14 cellular contexts compared by ENCODE assay signal in the genomic region with DNA sequence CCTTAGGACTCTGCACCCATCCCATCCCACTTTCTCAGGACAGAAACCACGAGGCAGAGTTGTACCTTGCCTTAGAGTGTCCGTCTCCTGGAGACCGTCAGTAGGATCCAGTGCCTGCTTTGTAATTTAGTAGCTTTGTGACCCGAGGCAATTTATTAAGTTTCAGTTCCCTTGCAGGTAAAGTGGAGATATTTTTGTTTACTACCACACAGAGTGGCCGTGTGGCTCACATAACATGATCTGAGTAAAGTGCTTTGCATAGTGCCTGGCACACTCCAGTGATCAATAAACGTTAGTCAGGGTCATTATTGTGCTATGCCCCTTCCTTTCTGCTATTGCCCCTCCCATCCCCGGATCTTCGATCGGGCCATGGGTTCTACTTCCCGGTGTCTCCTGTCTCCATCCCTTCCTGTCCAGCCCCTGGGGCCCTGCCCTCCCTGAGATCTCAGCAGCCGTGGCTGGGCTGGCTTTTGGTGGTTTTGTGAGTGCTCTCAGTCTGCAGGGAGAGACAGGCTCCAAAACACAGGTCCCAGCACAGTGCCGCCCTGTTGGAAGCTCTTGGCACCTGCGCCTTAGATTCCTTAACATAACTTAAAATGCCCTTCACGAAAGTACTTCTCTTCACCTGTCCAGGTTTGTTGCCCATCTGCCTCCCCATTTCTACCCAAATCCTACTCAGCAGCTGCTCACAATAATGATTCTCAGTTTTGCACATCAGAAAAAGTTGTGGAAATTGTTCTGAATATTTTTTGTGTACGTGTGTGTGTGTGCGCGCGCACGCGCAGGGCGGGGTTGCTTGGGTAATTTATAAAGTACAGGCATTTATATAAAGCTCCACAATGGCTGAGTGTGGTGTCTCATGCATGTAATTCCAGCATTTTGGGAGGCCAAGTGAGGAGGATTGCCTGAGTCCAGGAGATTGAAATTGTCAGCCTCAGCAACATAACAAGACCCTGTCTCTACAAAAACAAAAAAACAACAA.
DNase-seq lines count a peak whose midpoint lies in the region; FAIRE-seq and TF ChIP-seq lines count a peak whose summit lies in the region.
"Had no signal": no experiment of that assay in that cellular context is flagged by ENCODE, and none has a peak within 500 bp of the region (broad histone marks: within the 10 kb centered on the region; RNA-seq: fewer than 3 reads in every experiment).

No MANE protein-coding gene starts in this region.

- H3K9me3 ChIP-seq in H9 (ENCODE audit: control insufficient read depth, low read depth, low read length) = no peaks in the 10 kb centered on the region
- H3K9me3 ChIP-seq in keratinocyte (ENCODE audit: control insufficient read depth, low read depth, low read length) = no peaks in the 10 kb centered on the region
- H3K9me3 ChIP-seq: esophagus muscularis mucosa, MG63, right atrium auricular region had no signal

- no peak overlapping the region for H3K4me3 ChIP-seq in keratinocyte (ENCODE audit: control insufficient read depth in 2 of 3, extremely low read depth in 1 of 3, insufficient read depth in 2 of 3, low read depth in 1 of 3, low read length in 3 of 3)
- H3K4me3 ChIP-seq: esophagus muscularis mucosa, MG63, right atrium auricular region had no signal

- no peak overlapping the region for H4K5ac ChIP-seq in H9 (ENCODE audit: insufficient read length, low read depth, low read length)

- H2AFZ ChIP-seq in H9 (ENCODE audit: low read length) (no peak overlapping the region), keratinocyte (ENCODE audit: control insufficient read depth, low read length) (no peak overlapping the region)

- H3K9me3 Mint-ChIP-seq in H9 = no peaks in the 10 kb centered on the region
- no peaks in the 10 kb centered on the region for H3K9me3 Mint-ChIP-seq in nephron progenitor cell

- no peaks in the 10 kb centered on the region for H3K79me1 ChIP-seq in H9 (ENCODE audit: insufficient read depth, low read depth, low read length, poor library complexity, severe bottlenecking)

- no peak overlapping the region for H2BK12ac ChIP-seq in H9 (ENCODE audit: insufficient read length, low read depth, low read length)

- TF ChIP-seq CTCF in GM12874 (IDR thresholded peaks at IDR 0.05; ENCODE audit: insufficient read depth, low read depth, low read length) (peak; percentile 19; the same call in 1 of the 2 replicates), H9 (conservative IDR thresholded peaks at IDR 0.05) (peak; percentile 62), keratinocyte (optimal IDR thresholded peaks at IDR 0.05 in 1 of 3, IDR thresholded peaks at IDR 0.05 in 1 of 3, conservative IDR thresholded peaks at IDR 0.05 in 1 of 3; ENCODE audit: extremely low read depth in 1 of 3, insufficient read depth in 2 of 3, low read length in 3 of 3) (peak in 2 of 3 experiments; percentile 19 to 32), nephron progenitor cell (IDR thresholded peaks at IDR 0.05) (no peak)

- H3K4me1 Mint-ChIP-seq in H9 = peaks cover 34 to 45% of the 10 kb centered on the region in 2 experiments
- no peaks in the 10 kb centered on the region for H3K4me1 Mint-ChIP-seq in nephron progenitor cell

- H4K20me1 ChIP-seq in H9 (ENCODE audit: control insufficient read depth, insufficient read depth, insufficient read length) (no peaks in the 10 kb centered on the region), keratinocyte (ENCODE audit: control insufficient read depth, extremely low read depth, insufficient read depth, low read length) (no peaks in the 10 kb centered on the region)

- no peaks in the 10 kb centered on the region for H3K36me3 ChIP-seq in keratinocyte (ENCODE audit: control insufficient read depth in 2 of 2, extremely low read depth in 1 of 2, insufficient read depth in 2 of 2, low read length in 2 of 2)
- H3K36me3 ChIP-seq: esophagus muscularis mucosa, MG63, right atrium auricular region had no signal

- peak overlapping the region; percentile 9 for H3K4me2 ChIP-seq in H9 (ENCODE audit: insufficient read depth, insufficient read length, low read length)
- H3K4me2 ChIP-seq in keratinocyte (ENCODE audit: control insufficient read depth, extremely low read depth, insufficient read depth, low read depth, low read length) = no peak overlapping the region

- H3K9ac ChIP-seq in H9 (ENCODE audit: extremely low read depth, insufficient read length, low read length) (no peak overlapping the region), keratinocyte (ENCODE audit: control insufficient read depth, extremely low read depth, insufficient read depth, low read length) (no peak overlapping the region)

- H3K4ac ChIP-seq in H9 (ENCODE audit: low read depth, low read length) = no peak overlapping the region

- H3K23me2 ChIP-seq in H9 (ENCODE audit: insufficient read length, low read depth, low read length, poor library complexity, severe bottlenecking) = no peaks in the 10 kb centered on the region

- DNase-seq in H9 (peak; percentile 37), RPMI8226 (peak; percentile 8), keratinocyte (ENCODE audit: low read depth, low spot score) (no peak), nephron progenitor cell (no peak), SHP77 treated with DMSO at 0.1 percent for 48 hours (lab: John Stamatoyannopoulos, UW) (no peak), middle frontal gyrus (ENCODE audit: extremely low spot score, low spot score) (no peak), NCI-H524 treated with DMSO at 0.1 percent for 48 hours (lab: John Stamatoyannopoulos, UW) (no peak)
- DNase-seq: activated CD4-positive, alpha-beta T cell treated with anti-CD3 and anti-CD28 coated beads, Interleukin-2, amount 50 U/mL, for 48 hours; activated gamma-delta T cell; MG63; NCI-H774 had no signal

- H3K56ac ChIP-seq in H9 (ENCODE audit: insufficient read length, low read depth, low read length) = no peak overlapping the region

- no peak overlapping the region for H3K14ac ChIP-seq in H9 (ENCODE audit: insufficient read depth, low read length)

- no peak overlapping the region for H2AK5ac ChIP-seq in H9 (ENCODE audit: insufficient read length, low read length)

- H3K27me3 Mint-ChIP-seq in H9 (ENCODE audit: low read depth) (no peaks in the 10 kb centered on the region; the same call in none of the 2 replicates), nephron progenitor cell (ENCODE audit: low read depth, poor library complexity) (peaks cover 30% of the 10 kb centered on the region)

- peaks cover 3% of the 10 kb centered on the region; the same call in 1 of the 2 replicates for H3K79me2 ChIP-seq in H9 (ENCODE audit: insufficient read depth, low read length)
- H3K79me2 ChIP-seq in keratinocyte (ENCODE audit: control insufficient read depth, insufficient read depth, low read length) = peaks cover 3% of the 10 kb centered on the region

- H3K18ac ChIP-seq in H9 (ENCODE audit: insufficient read length, low read depth, low read length) = no peak overlapping the region

- no peak overlapping the region for H2BK15ac ChIP-seq in H9 (ENCODE audit: low read depth, low read length)

- peak overlapping the region in 1 of 2 experiments; percentile 8; a peak in 1 of 5 replicates for H3K4me3 Mint-ChIP-seq in H9
- H3K4me3 Mint-ChIP-seq in nephron progenitor cell = no peak overlapping the region

- no peak overlapping the region for H3K23ac ChIP-seq in H9 (ENCODE audit: insufficient read length, low read depth, low read length)

- no peak overlapping the region for H2BK5ac ChIP-seq in H9 (ENCODE audit: insufficient read length, low read length)

- no peak overlapping the region for H3T11ph ChIP-seq in H9 (ENCODE audit: low read length)

- no CpG with 5 or more reads among the region's 21 CpGs for WGBS in H9 (ENCODE audit: extremely low coverage, insufficient read length, low lambda C conversion rate)

- no peaks in the 10 kb centered on the region for H3K9me1 ChIP-seq in keratinocyte (ENCODE audit: control insufficient read depth, extremely low read depth, insufficient read depth, low read length)

- H3K27me3 ChIP-seq in H9 (ENCODE audit: insufficient read depth, low read length) (no peaks in the 10 kb centered on the region), keratinocyte (ENCODE audit: control insufficient read depth, extremely low read depth, insufficient read depth, low read length) (no peaks in the 10 kb centered on the region)
- H3K27me3 ChIP-seq: esophagus muscularis mucosa, MG63, right atrium auricular region had no signal

- H3K36me3 Mint-ChIP-seq in H9 (ENCODE audit: insufficient read depth in 1 of 3, low read depth in 3 of 3) (no peaks in the 10 kb centered on the region), nephron progenitor cell (ENCODE audit: low read depth) (no peaks in the 10 kb centered on the region)

- peak overlapping the region in 2 of 3 experiments; percentile 42 to 63; a peak in 2 of 7 replicates for H3K27ac Mint-ChIP-seq in H9
- no peak overlapping the region for H3K27ac Mint-ChIP-seq in nephron progenitor cell

- FAIRE-seq in keratinocyte (lab: Jason Lieb, UNC) = no peak

- H4K91ac ChIP-seq in H9 (ENCODE audit: insufficient read length, low read depth, low read length) = no peak overlapping the region

- H2BK20ac ChIP-seq in H9 (ENCODE audit: low read depth, low read length, poor library complexity, severe bottlenecking) = no peak overlapping the region

- dilution Hi-C loops in keratinocyte (cut with MboI; ENCODE audit: extremely low pct_ligation_motif_present, low sequenced_read_pairs) = no loop called here

- H4K8ac ChIP-seq in H9 (replicated peaks; ENCODE audit: insufficient read length, low read depth, low read length) = no peak overlapping the region

- H2BK120ac ChIP-seq in H9 (ENCODE audit: low read depth, low read length, poor library complexity, severe bottlenecking) = no peak overlapping the region

- H3K27ac ChIP-seq in H9 (ENCODE audit: insufficient read length, low read depth, low read length) (no peak overlapping the region), keratinocyte (ENCODE audit: control insufficient read depth, insufficient read depth, low read length) (no peak overlapping the region)
- H3K27ac ChIP-seq: esophagus muscularis mucosa, right atrium auricular region had no signal

- peaks cover 16% of the 10 kb centered on the region; the same call in 1 of the 2 replicates for H3K4me1 ChIP-seq in H9 (ENCODE audit: insufficient read depth, low read length)
- H3K4me1 ChIP-seq in keratinocyte (ENCODE audit: control insufficient read depth, extremely low read depth, insufficient read depth, low read length) = peaks cover 17% of the 10 kb centered on the region

Comparison
In these comparisons a context has a peak if more than half of its experiments do, and no peak if none do; other contexts are left out.
1. DNase-seq: peak in H9 (single experiment) and RPMI8226 (single experiment); none in keratinocyte (single experiment), nephron progenitor cell (single experiment), SHP77 treated with DMSO at 0.1 percent for 48 hours (single experiment), middle frontal gyrus (single experiment) and NCI-H524 treated with DMSO at 0.1 percent for 48 hours (single experiment).